ENCODE assay signal across 24 cellular contexts in genomic region chr5:36214434-36214833, GRCh38. TPM values are rescaled to one million over a fixed set of nuclear protein-coding genes. Genes with fewer than 3 reads are reported as not detected.
A peak's percentile ranks its signal among the peaks of the same experiment; 100 is the strongest.
DNase-seq lines count a peak whose midpoint lies in the region; ATAC-seq, FAIRE-seq and TF ChIP-seq lines count a peak whose summit lies in the region.
"Had no signal": no experiment of that assay in that cellular context is flagged by ENCODE, and none has a peak within 500 bp of the region (broad histone marks: within the 10 kb centered on the region; RNA-seq: fewer than 3 reads in every experiment).

No MANE protein-coding gene starts in this region.

- peak; percentile 25; the same call in 1 of the 2 replicates for TF ChIP-seq RAD21 in Ishikawa (IDR thresholded peaks at IDR 0.05; ENCODE audit: low read depth)
- TF ChIP-seq RAD21 in HepG2 (CRISPR knock-in tag; IDR thresholded peaks at IDR 0.05), result no peak

- POLR2A ChIA-PET in HepG2 (lab: Yijun Ruan, JAX), result no interaction called here
- POLR2A ChIA-PET in CD8-positive, alpha-beta T cell (lab: Charles Lee), result no interaction called here

- in situ Hi-C loops in HepG2 (cut with HindIII; ENCODE audit: extremely low pct_ligation_motif_present, low pct_unique_long_range_greater_than_20kb), result no loop called here
- in situ Hi-C loops in gastrocnemius medialis (cut with MboI; ENCODE audit: low sequenced_read_pairs in 4 of 4), result no loop called here

- WGBS in HepG2 (ENCODE audit: low lambda C conversion rate), result 100% methylated on average over 3 of the region's 3 CpGs

- no peaks in the 10 kb centered on the region for H3K27me3 Mint-ChIP-seq in CD8-positive, alpha-beta T cell (ENCODE audit: low read depth)
- H3K27me3 Mint-ChIP-seq in effector memory CD8-positive, alpha-beta T cell, result no peaks in the 10 kb centered on the region
- H3K27me3 Mint-ChIP-seq: activated B cell treated with CpG ODN at 0.5 μM for 24 hours had no signal

- H3K9me3 ChIP-seq in HepG2 (ENCODE audit: low read length) (no peaks in the 10 kb centered on the region), gastrocnemius medialis (no peaks in the 10 kb centered on the region)
- no peaks in the 10 kb centered on the region for H3K9me3 ChIP-seq in CD8-positive, alpha-beta T cell (ENCODE audit: low read length)

- H4K20me1 ChIP-seq in HepG2 (ENCODE audit: insufficient read depth, low read length), result no peaks in the 10 kb centered on the region; the same call in 1 of the 2 replicates

- no peak for TF ChIP-seq POLR2A in HepG2 (IDR thresholded peaks at IDR 0.05; ENCODE audit: insufficient read depth in 1 of 2, low read depth in 2 of 2, low read length in 2 of 2)
- no peak for TF ChIP-seq POLR2A in gastrocnemius medialis (IDR thresholded peaks at IDR 0.05)

- TF ChIP-seq CTCF in GM06990 (IDR thresholded peaks at IDR 0.05; ENCODE audit: insufficient read depth, low read length, poor library complexity, severe bottlenecking) (peak; percentile 14), VCaP (conservative IDR thresholded peaks at IDR 0.05) (peak; percentile 52), HepG2 (CRISPR knock-in tag; IDR thresholded peaks at IDR 0.05) (peak; percentile 39), gastrocnemius medialis (IDR thresholded peaks at IDR 0.05 in 4 of 5, conservative IDR thresholded peaks at IDR 0.05 in 1 of 5) (no peak)
- TF ChIP-seq CTCF in CD8-positive, alpha-beta T cell (IDR thresholded peaks at IDR 0.05), result no peak

- BruUV-seq in HepG2 (replicated peaks; lab: Mats Ljungman, UMichigan), result no TSS peak

- no peak overlapping the region for H3K27ac ChIP-seq in VCaP
- no peak overlapping the region for H3K27ac ChIP-seq in HepG2 (ENCODE audit: extremely low read length, insufficient read depth, low read length)
- H3K27ac ChIP-seq in gastrocnemius medialis, result no peak overlapping the region
- H3K27ac ChIP-seq in CD8-positive, alpha-beta T cell (ENCODE audit: low read depth, low read length), result no peak overlapping the region

- intact Hi-C loops in HepG2 (cut with micrococcal nuclease; ENCODE audit: unreplicated experiment) (loop anchor here (1.0 to 2.0 kb wide), 2 partner anchors 50 to 293 kb away; no protein-coding TSS in a partner anchor), gastrocnemius medialis (cut with DNase I; ENCODE audit: low total_unique reads) (no loop called here)
- intact Hi-C loops in CD8-positive, alpha-beta T cell (cut with DNase I, micrococcal nuclease), result loop anchor here in 1 of 2 experiments (5.0 kb wide), 1 partner anchor 293 kb away; no protein-coding TSS in a partner anchor

- H3K27ac Mint-ChIP-seq in CD8-positive, alpha-beta T cell, result no peak overlapping the region
- no peak overlapping the region for H3K27ac Mint-ChIP-seq in effector memory CD8-positive, alpha-beta T cell
- H3K27ac Mint-ChIP-seq: activated B cell treated with CpG ODN at 0.5 μM for 24 hours; activated CD8-positive, alpha-beta T cell treated with anti-CD3 and anti-CD28 coated beads, Interleukin-2, amount 10 ng/mL, durations not matched to agents 7 days and 5 days; nephron; T-helper 2 cell treated with Interferon-gamma antibody and Interleukin-4, amounts not matched to agents 5 μg/mL and 100 μg/mL, for 36 hours had no signal

- H3K4me2 ChIP-seq in HepG2 (ENCODE audit: low read depth, low read length), result no peak overlapping the region
- H3K4me2 ChIP-seq: smooth muscle cell had no signal

- CTCF ChIA-PET in HepG2 (lab: Yijun Ruan, JAX; ENCODE audit: low intra/inter-chr PET ratio, low total read pairs), result interaction anchor here (1.3 to 2.6 kb wide), 2 partner anchors 90 to 293 kb away, joined by 6 to 7 read pairs; no protein-coding TSS in a partner anchor
- CTCF ChIA-PET in CD8-positive, alpha-beta T cell (lab: Charles Lee), result no interaction called here

- FAIRE-seq in HepG2 (lab: Jason Lieb, UNC), result no peak
- FAIRE-seq: astrocyte had no signal

- no peaks in the 10 kb centered on the region for H3K79me2 ChIP-seq in HepG2 (ENCODE audit: insufficient read depth, low read length)

- DNase-seq in GM06990 (ENCODE audit: extremely low read depth, insufficient read length) (no peak), HepG2 (ENCODE audit: low spot score) (peak; percentile 19), gastrocnemius medialis (no peak)
- DNase-seq in CD8-positive, alpha-beta T cell, result no peak
- DNase-seq in effector memory CD8-positive, alpha-beta T cell, result no peak
- DNase-seq: activated B cell treated with CpG ODN at 0.5 μM for 24 hours; activated CD8-positive, alpha-beta T cell treated with anti-CD3 and anti-CD28 coated beads, Interleukin-2, amount 10 ng/mL, durations not matched to agents 7 days and 5 days; activated naive CD4-positive, alpha-beta T cell treated with anti-CD3 and anti-CD28 coated beads, Interleukin-2, amount 50 U/mL, for 16 hours; activated T-cell treated with anti-CD3 and anti-CD28 coated beads, Interleukin-2, amount 50 U/mL, for 4 hours; AML-193; GDM1; KG1; kidney glomerular epithelial cell; NCI-H1436 treated with DMSO at 0.1 percent for 48 hours; NCI-H226; SHP77 treated with DMSO at 0.1 percent for 48 hours; stimulated activated CD4-positive, alpha-beta T cell treated with anti-CD3 and anti-CD28 coated beads, Interleukin-4, amount 100 ng/mL, for 4 hours had no signal

- H3K36me3 ChIP-seq in GM06990 (ENCODE audit: control insufficient read depth, insufficient read depth, low read length) (no peaks in the 10 kb centered on the region), HepG2 (replicated peaks in 1 of 2; ENCODE audit: control insufficient read depth in 1 of 2, insufficient read depth in 2 of 2, low read length in 2 of 2) (peaks cover 6 to 55% of the 10 kb centered on the region in 2 experiments; a peak in 4 of 5 replicates), gastrocnemius medialis (peaks cover 0 to 66% of the 10 kb centered on the region in 2 donors)
- peaks cover 16% of the 10 kb centered on the region for H3K36me3 ChIP-seq in CD8-positive, alpha-beta T cell (ENCODE audit: insufficient read depth, low read length)

- H3K4me1 Mint-ChIP-seq in CD8-positive, alpha-beta T cell (ENCODE audit: low read depth), result no peaks in the 10 kb centered on the region
- H3K4me1 Mint-ChIP-seq in effector memory CD8-positive, alpha-beta T cell (ENCODE audit: low read depth in 2 of 2), result no peaks in the 10 kb centered on the region
- H3K4me1 Mint-ChIP-seq: activated B cell treated with CpG ODN at 0.5 μM for 24 hours, nephron had no signal

- H3K4me1 ChIP-seq in HepG2 (ENCODE audit: insufficient read depth, low read length) (no peaks in the 10 kb centered on the region), gastrocnemius medialis (no peaks in the 10 kb centered on the region)
- H3K4me1 ChIP-seq in CD8-positive, alpha-beta T cell (ENCODE audit: insufficient read depth, low read length), result no peaks in the 10 kb centered on the region

- no peaks in the 10 kb centered on the region for H3K27me3 ChIP-seq in GM06990 (replicated peaks; ENCODE audit: control insufficient read depth, insufficient read depth, low read length)
- H3K27me3 ChIP-seq in HepG2 (ENCODE audit: control insufficient read depth in 1 of 2, insufficient read depth in 2 of 2, low read length in 2 of 2), result no peaks in the 10 kb centered on the region
- H3K27me3 ChIP-seq in gastrocnemius medialis, result no peaks in the 10 kb centered on the region
- H3K27me3 ChIP-seq in CD8-positive, alpha-beta T cell (ENCODE audit: insufficient read depth, low read length), result no peaks in the 10 kb centered on the region

- peaks cover 62% of the 10 kb centered on the region for H3K36me3 Mint-ChIP-seq in CD8-positive, alpha-beta T cell
- peaks cover 14% of the 10 kb centered on the region for H3K36me3 Mint-ChIP-seq in effector memory CD8-positive, alpha-beta T cell (ENCODE audit: insufficient read depth)

- no peak for TF ChIP-seq EP300 in Ishikawa (IDR thresholded peaks at IDR 0.05; ENCODE audit: borderline replicate concordance)
- no peak for TF ChIP-seq EP300 in HepG2 (IDR thresholded peaks at IDR 0.05; ENCODE audit: low read depth in 2 of 2, low read length in 2 of 2)
- no peak for TF ChIP-seq EP300 in HepG2 (CRISPR knock-in tag; IDR thresholded peaks at IDR 0.05; ENCODE audit: borderline replicate concordance)

- no peaks in the 10 kb centered on the region for H3K9me3 Mint-ChIP-seq in CD8-positive, alpha-beta T cell
- no peaks in the 10 kb centered on the region for H3K9me3 Mint-ChIP-seq in effector memory CD8-positive, alpha-beta T cell
- H3K9me3 Mint-ChIP-seq: activated B cell treated with CpG ODN at 0.5 μM for 24 hours; activated T-cell treated with anti-CD3 and anti-CD28 coated beads, Interleukin-2, amount 50 U/mL, for 4 hours; nephron; T-helper 2 cell treated with Interferon-gamma antibody and Interleukin-4, amounts not matched to agents 5 μg/mL and 100 μg/mL, for 36 hours had no signal

- no peak overlapping the region for H3K4me3 Mint-ChIP-seq in CD8-positive, alpha-beta T cell
- no peak overlapping the region for H3K4me3 Mint-ChIP-seq in effector memory CD8-positive, alpha-beta T cell
- H3K4me3 Mint-ChIP-seq: activated B cell treated with CpG ODN at 0.5 μM for 24 hours; activated CD8-positive, alpha-beta T cell treated with anti-CD3 and anti-CD28 coated beads, Interleukin-2, amount 10 ng/mL, durations not matched to agents 7 days and 5 days; activated T-cell treated with anti-CD3 and anti-CD28 coated beads, Interleukin-2, amount 50 U/mL, for 4 hours; nephron; T-helper 2 cell treated with Interferon-gamma antibody and Interleukin-4, amounts not matched to agents 5 μg/mL and 100 μg/mL, for 36 hours had no signal

- no peak overlapping the region for H3K9ac ChIP-seq in HepG2 (ENCODE audit: insufficient read depth, low read depth, low read length)

- H3K4me3 ChIP-seq in GM06990 (replicated peaks; ENCODE audit: low read depth, low read length) (no peak overlapping the region), HepG2 (replicated peaks in 1 of 3; ENCODE audit: insufficient read depth in 1 of 3, low read depth in 2 of 3, low read length in 3 of 3) (no peak overlapping the region), gastrocnemius medialis (no peak overlapping the region)
- H3K4me3 ChIP-seq in CD8-positive, alpha-beta T cell (ENCODE audit: low read depth, low read length), result no peak overlapping the region
- H3K4me3 ChIP-seq: smooth muscle cell had no signal

- no peak for ATAC-seq in HepG2
- no peak for ATAC-seq in gastrocnemius medialis
- ATAC-seq in CD8-positive, alpha-beta T cell, result no peak
- ATAC-seq in GM18873 (IDR thresholded peaks at IDR 0.05; ENCODE audit: low FRiP score, unreplicated experiment), result no peak
- ATAC-seq in effector memory CD8-positive, alpha-beta T cell (replicated peaks), result no peak
- ATAC-seq: activated CD8-positive, alpha-beta T cell treated with anti-CD3 and anti-CD28 coated beads, Interleukin-2, amount 10 ng/mL, durations not matched to agents 7 days and 5 days; activated T-cell treated with anti-CD3 and anti-CD28 coated beads, Interleukin-2, amount 50 U/mL, for 4 hours had no signal

- no peak overlapping the region for H2AFZ ChIP-seq in HepG2 (ENCODE audit: low read length)

RNA-seq across cellular contexts. Expression of gene NADK2, which starts 27.3 kb away (rescaled TPM):
- total RNA-seq in HepG2 (2016; rRNA removed; fragmentation: Illumina TruSeq; extraction: Trizol) (71.4 and 94.9 TPM in 2 replicates), gastrocnemius medialis (10 to 100 TPM; 23.6 to 34.4 (median 27.8) TPM)
- 16.2 and 22.5 TPM in 2 replicates for total RNA-seq in HepG2 (2016; cell fraction: cytosol; rRNA removed; fragmentation: Illumina TruSeq; extraction: Trizol; ENCODE audit: low read depth)
- total RNA-seq in HepG2 (2016; cell fraction: insoluble cytoplasmic fraction; rRNA removed; fragmentation: Illumina TruSeq; extraction: Trizol), result 66.3 and 99.8 TPM in 2 replicates
- 39.1 and 45.5 TPM in 2 replicates for total RNA-seq in HepG2 (2016; cell fraction: membrane; rRNA removed; fragmentation: Illumina TruSeq; extraction: Trizol)
- 36.8 and 39.2 TPM in 2 replicates for total RNA-seq in HepG2 (2016; cell fraction: nucleus; rRNA removed; fragmentation: Illumina TruSeq; extraction: Trizol)
- 13.9 and 14.6 TPM in 2 replicates for polyA plus RNA-seq in HepG2 (2011; rRNA removed)
- 6.9 and 10.4 TPM in 2 replicates for polyA plus RNA-seq in HepG2 (2011; cell fraction: cytosol; rRNA removed)
- 5.7 and 12.0 TPM in 2 replicates for polyA plus RNA-seq in HepG2 (2011; cell fraction: nucleus; rRNA removed)
- 28.2 and 41.4 TPM in 2 replicates for polyA plus RNA-seq in HepG2 (2012)
- 11.5 and 11.7 TPM in 2 replicates for polyA plus RNA-seq in HepG2 (2016; cell fraction: cytosol; fragmentation: Illumina TruSeq; extraction: Trizol; ENCODE audit: low read depth)
- 63.7 and 67.5 TPM in 2 replicates for polyA plus RNA-seq in HepG2 (2016; cell fraction: insoluble cytoplasmic fraction; fragmentation: Illumina TruSeq; extraction: Trizol; ENCODE audit: low read depth)
- polyA plus RNA-seq in HepG2 (2016; cell fraction: membrane; fragmentation: Illumina TruSeq; extraction: Trizol; ENCODE audit: low read depth), result 21.2 and 22.8 TPM in 2 replicates
- polyA plus RNA-seq in HepG2 (2016; cell fraction: nucleus; fragmentation: Illumina TruSeq; extraction: Trizol; ENCODE audit: insufficient read depth, low read depth), result 67.8 and 71.3 TPM in 2 replicates
- polyA minus RNA-seq in HepG2 (2011; rRNA and poly(A)+ RNA removed; ENCODE audit: low replicate concordance), result 15.0 and 26.4 TPM in 2 replicates
- polyA minus RNA-seq in HepG2 (2011; cell fraction: cytosol; rRNA and poly(A)+ RNA removed), result 20.1 and 29.7 TPM in 2 replicates
- 14.9 and 16.9 TPM in 2 replicates for polyA minus RNA-seq in HepG2 (2011; cell fraction: nucleus; rRNA and poly(A)+ RNA removed)
- total RNA-seq in CD8-positive, alpha-beta T cell, result 10 to 100 TPM; 11.1 to 12.3 TPM

Comparison
In these comparisons a context has a peak if more than half of its experiments do, and no peak if none do; other contexts are left out.
1. CTCF ChIP-seq: peak in GM06990 (single experiment), VCaP (single experiment) and HepG2 (single experiment); none in gastrocnemius medialis (0 of 5) and CD8-positive, alpha-beta T cell (single experiment).